Comparison of ENCODE assay signal across 2 cellular contexts in the genomic region with DNA sequence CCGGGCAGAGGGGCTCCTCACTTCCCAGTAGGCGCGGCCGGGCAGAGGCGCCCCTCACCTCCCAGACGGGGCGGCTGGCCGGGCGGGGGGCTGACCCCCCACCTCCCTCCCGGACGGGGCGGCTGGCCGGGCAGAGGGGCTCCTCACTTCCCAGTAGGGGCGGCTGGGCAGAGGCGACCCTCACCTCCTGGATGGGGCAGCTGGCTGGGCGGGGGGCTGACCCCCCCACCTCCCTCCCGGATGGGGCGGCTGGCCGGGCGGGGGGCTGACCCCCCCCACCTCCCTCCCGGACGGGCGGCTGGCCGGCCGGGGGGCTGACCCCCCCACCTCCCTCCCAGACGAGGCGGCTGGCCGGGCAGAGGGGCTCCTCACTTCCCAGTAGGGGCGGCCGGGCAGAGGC. TPM values are rescaled to one million over a fixed set of nuclear protein-coding genes. Genes with fewer than 3 reads are reported as not detected.
"Had no signal": no experiment of that assay in that cellular context is flagged by ENCODE, and none has a peak within 500 bp of the region (broad histone marks: within the 10 kb centered on the region; RNA-seq: fewer than 3 reads in every experiment).

No MANE protein-coding gene starts in this region.

RNA-seq across cellular contexts. Expression of a gene that starts 20.6 kb away (rescaled TPM):
- total RNA-seq: natural killer cell; natural killer cell treated with Interleukin-12 subunit alpha and Interleukin-12 subunit beta and Interleukin-15 and Interleukin-18, amount 100 ng/mL, for 72 hours had no signal
